1 cellular context compared by ENCODE assay signal in genomic region chr6:53333439-53334408, GRCh38.
TF ChIP-seq lines count a peak whose summit lies in the region.

No MANE protein-coding gene starts in this region.

TF ChIP-seq in HepG2, 621 proteins besides CTCF, POLR2A, EP300 and RAD21 (continued from another document and continues in another):
- no peak for TF ChIP-seq ZBTB10 (CRISPR knock-in tag; IDR thresholded peaks at IDR 0.05; ENCODE audit: borderline replicate concordance)
- TF ChIP-seq RFXANK (CRISPR knock-in tag; IDR thresholded peaks at IDR 0.05) = no peak
- TF ChIP-seq, protein P1, sequence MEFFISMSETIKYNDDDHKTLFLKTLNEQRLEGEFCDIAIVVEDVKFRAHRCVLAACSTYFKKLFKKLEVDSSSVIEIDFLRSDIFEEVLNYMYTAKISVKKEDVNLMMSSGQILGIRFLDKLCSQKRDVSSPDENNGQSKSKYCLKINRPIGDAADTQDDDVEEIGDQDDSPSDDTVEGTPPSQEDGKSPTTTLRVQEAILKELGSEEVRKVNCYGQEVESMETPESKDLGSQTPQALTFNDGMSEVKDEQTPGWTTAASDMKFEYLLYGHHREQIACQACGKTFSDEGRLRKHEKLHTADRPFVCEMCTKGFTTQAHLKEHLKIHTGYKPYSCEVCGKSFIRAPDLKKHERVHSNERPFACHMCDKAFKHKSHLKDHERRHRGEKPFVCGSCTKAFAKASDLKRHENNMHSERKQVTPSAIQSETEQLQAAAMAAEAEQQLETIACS (CRISPR knock-in tag; IDR thresholded peaks at IDR 0.05) = no peak
- no peak for TF ChIP-seq ZKSCAN1 (IDR thresholded peaks at IDR 0.05; ENCODE audit: low read length)
- TF ChIP-seq ATF1 (CRISPR knock-in tag; IDR thresholded peaks at IDR 0.05) = no peak
- TF ChIP-seq KMT2B (CRISPR knock-in tag; IDR thresholded peaks at IDR 0.05) = no peak
- TF ChIP-seq PPARG (CRISPR knock-in tag; conservative IDR thresholded peaks at IDR 0.05) = 0 out of 2 replicates have a peak, but pooled peaks have one; percentile 23
- no peak for TF ChIP-seq ZNF549 (CRISPR knock-in tag; IDR thresholded peaks at IDR 0.05)
- TF ChIP-seq YEATS4 (CRISPR knock-in tag; IDR thresholded peaks at IDR 0.05; ENCODE audit: borderline replicate concordance) = no peak
- TF ChIP-seq ZNF333 (CRISPR knock-in tag; IDR thresholded peaks at IDR 0.05; ENCODE audit: borderline replicate concordance) = no peak
- TF ChIP-seq ZNF34 (CRISPR knock-in tag; IDR thresholded peaks at IDR 0.05; ENCODE audit: borderline replicate concordance) = no peak
- TF ChIP-seq SP1 (IDR thresholded peaks at IDR 0.05) = no peak
- no peak for TF ChIP-seq SP1 (CRISPR knock-in tag; IDR thresholded peaks at IDR 0.05)
- no peak for TF ChIP-seq HIVEP1 (CRISPR knock-in tag; IDR thresholded peaks at IDR 0.05)
- TF ChIP-seq MXD3 (CRISPR knock-in tag; IDR thresholded peaks at IDR 0.05) = no peak
- TF ChIP-seq SP4 (CRISPR knock-in tag; IDR thresholded peaks at IDR 0.05) = no peak
- TF ChIP-seq, protein P2, sequence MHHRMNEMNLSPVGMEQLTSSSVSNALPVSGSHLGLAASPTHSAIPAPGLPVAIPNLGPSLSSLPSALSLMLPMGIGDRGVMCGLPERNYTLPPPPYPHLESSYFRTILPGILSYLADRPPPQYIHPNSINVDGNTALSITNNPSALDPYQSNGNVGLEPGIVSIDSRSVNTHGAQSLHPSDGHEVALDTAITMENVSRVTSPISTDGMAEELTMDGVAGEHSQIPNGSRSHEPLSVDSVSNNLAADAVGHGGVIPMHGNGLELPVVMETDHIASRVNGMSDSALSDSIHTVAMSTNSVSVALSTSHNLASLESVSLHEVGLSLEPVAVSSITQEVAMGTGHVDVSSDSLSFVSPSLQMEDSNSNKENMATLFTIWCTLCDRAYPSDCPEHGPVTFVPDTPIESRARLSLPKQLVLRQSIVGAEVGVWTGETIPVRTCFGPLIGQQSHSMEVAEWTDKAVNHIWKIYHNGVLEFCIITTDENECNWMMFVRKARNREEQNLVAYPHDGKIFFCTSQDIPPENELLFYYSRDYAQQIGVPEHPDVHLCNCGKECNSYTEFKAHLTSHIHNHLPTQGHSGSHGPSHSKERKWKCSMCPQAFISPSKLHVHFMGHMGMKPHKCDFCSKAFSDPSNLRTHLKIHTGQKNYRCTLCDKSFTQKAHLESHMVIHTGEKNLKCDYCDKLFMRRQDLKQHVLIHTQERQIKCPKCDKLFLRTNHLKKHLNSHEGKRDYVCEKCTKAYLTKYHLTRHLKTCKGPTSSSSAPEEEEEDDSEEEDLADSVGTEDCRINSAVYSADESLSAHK (CRISPR knock-in tag; IDR thresholded peaks at IDR 0.05; ENCODE audit: borderline replicate concordance) = no peak
- no peak for TF ChIP-seq ZHX1 (CRISPR knock-in tag; IDR thresholded peaks at IDR 0.05; ENCODE audit: low read depth)
- TF ChIP-seq DR1 (CRISPR knock-in tag; IDR thresholded peaks at IDR 0.05) = no peak
- TF ChIP-seq FOSL1 (CRISPR knock-in tag; IDR thresholded peaks at IDR 0.05; ENCODE audit: borderline replicate concordance) = no peak
- TF ChIP-seq ZZZ3 (CRISPR knock-in tag; IDR thresholded peaks at IDR 0.05; ENCODE audit: borderline replicate concordance) = no peak
- TF ChIP-seq HNF4A (CRISPR knock-in tag; IDR thresholded peaks at IDR 0.05) = peak; percentile 50
- no peak for TF ChIP-seq ZNF782 (CRISPR knock-in tag; IDR thresholded peaks at IDR 0.05; ENCODE audit: borderline replicate concordance)
- TF ChIP-seq HMG20B (CRISPR knock-in tag; conservative IDR thresholded peaks at IDR 0.05) = no peak
- TF ChIP-seq EZH2 (conservative IDR thresholded peaks at IDR 0.05; ENCODE audit: low read depth, low read length) = no peak
- no peak for TF ChIP-seq ZFX (CRISPR knock-in tag; IDR thresholded peaks at IDR 0.05; ENCODE audit: low read depth)
- peak; percentile 15; the same call in 1 of the 2 replicates for TF ChIP-seq SIX1 (CRISPR knock-in tag; IDR thresholded peaks at IDR 0.05; ENCODE audit: borderline replicate concordance)
- TF ChIP-seq ZNF766 (CRISPR knock-in tag; IDR thresholded peaks at IDR 0.05; ENCODE audit: borderline replicate concordance) = no peak
- no peak for TF ChIP-seq ZNF431 (CRISPR knock-in tag; IDR thresholded peaks at IDR 0.05; ENCODE audit: borderline replicate concordance, low read depth)
- no peak for TF ChIP-seq ZNF556 (CRISPR knock-in tag; IDR thresholded peaks at IDR 0.05; ENCODE audit: borderline replicate concordance)
- peak; percentile 36 for TF ChIP-seq SAP130 (CRISPR knock-in tag; IDR thresholded peaks at IDR 0.05; ENCODE audit: low read depth)
- no peak for TF ChIP-seq ZNF367 (CRISPR knock-in tag; IDR thresholded peaks at IDR 0.05; ENCODE audit: borderline replicate concordance)
- no peak for TF ChIP-seq RARA (CRISPR knock-in tag; IDR thresholded peaks at IDR 0.05)
- TF ChIP-seq RBM39 (IDR thresholded peaks at IDR 0.05; ENCODE audit: low read depth, low read length, poor library complexity, severe bottlenecking) = no peak
- TF ChIP-seq CERS6 (CRISPR knock-in tag; IDR thresholded peaks at IDR 0.05) = no peak
- TF ChIP-seq PLSCR1 (CRISPR knock-in tag; IDR thresholded peaks at IDR 0.05; ENCODE audit: borderline replicate concordance) = no peak
- no peak for TF ChIP-seq DNMT3B (CRISPR knock-in tag; conservative IDR thresholded peaks at IDR 0.05)
- no peak for TF ChIP-seq ZSCAN22 (CRISPR knock-in tag; IDR thresholded peaks at IDR 0.05)
- TF ChIP-seq ZNF616 (CRISPR knock-in tag; IDR thresholded peaks at IDR 0.05; ENCODE audit: low read depth) = no peak
- no peak for TF ChIP-seq SNAI1 (CRISPR knock-in tag; IDR thresholded peaks at IDR 0.05; ENCODE audit: borderline replicate concordance)
- TF ChIP-seq ZSCAN30 (CRISPR knock-in tag; IDR thresholded peaks at IDR 0.05) = no peak
- no peak for TF ChIP-seq FOXP4 (CRISPR knock-in tag; IDR thresholded peaks at IDR 0.05)
- TF ChIP-seq FOXA1 (IDR thresholded peaks at IDR 0.05) = peak; percentile 54; the same call in 1 of the 2 replicates
- peak; percentile 90 for TF ChIP-seq FOXA1 (CRISPR knock-in tag; IDR thresholded peaks at IDR 0.05)
- TF ChIP-seq SOX13 (IDR thresholded peaks at IDR 0.05) = no peak
- peak in 1 of 2 experiments; percentile 46; a peak in 1 of 4 replicates for TF ChIP-seq SOX13 (CRISPR knock-in tag; conservative IDR thresholded peaks at IDR 0.05 in 1 of 2, IDR thresholded peaks at IDR 0.05 in 1 of 2)
- 0 out of 2 replicates have a peak, but pooled peaks have one; percentile 10 for TF ChIP-seq ARID3A (IDR thresholded peaks at IDR 0.05; ENCODE audit: low read depth, low read length)
- TF ChIP-seq, protein P3, sequence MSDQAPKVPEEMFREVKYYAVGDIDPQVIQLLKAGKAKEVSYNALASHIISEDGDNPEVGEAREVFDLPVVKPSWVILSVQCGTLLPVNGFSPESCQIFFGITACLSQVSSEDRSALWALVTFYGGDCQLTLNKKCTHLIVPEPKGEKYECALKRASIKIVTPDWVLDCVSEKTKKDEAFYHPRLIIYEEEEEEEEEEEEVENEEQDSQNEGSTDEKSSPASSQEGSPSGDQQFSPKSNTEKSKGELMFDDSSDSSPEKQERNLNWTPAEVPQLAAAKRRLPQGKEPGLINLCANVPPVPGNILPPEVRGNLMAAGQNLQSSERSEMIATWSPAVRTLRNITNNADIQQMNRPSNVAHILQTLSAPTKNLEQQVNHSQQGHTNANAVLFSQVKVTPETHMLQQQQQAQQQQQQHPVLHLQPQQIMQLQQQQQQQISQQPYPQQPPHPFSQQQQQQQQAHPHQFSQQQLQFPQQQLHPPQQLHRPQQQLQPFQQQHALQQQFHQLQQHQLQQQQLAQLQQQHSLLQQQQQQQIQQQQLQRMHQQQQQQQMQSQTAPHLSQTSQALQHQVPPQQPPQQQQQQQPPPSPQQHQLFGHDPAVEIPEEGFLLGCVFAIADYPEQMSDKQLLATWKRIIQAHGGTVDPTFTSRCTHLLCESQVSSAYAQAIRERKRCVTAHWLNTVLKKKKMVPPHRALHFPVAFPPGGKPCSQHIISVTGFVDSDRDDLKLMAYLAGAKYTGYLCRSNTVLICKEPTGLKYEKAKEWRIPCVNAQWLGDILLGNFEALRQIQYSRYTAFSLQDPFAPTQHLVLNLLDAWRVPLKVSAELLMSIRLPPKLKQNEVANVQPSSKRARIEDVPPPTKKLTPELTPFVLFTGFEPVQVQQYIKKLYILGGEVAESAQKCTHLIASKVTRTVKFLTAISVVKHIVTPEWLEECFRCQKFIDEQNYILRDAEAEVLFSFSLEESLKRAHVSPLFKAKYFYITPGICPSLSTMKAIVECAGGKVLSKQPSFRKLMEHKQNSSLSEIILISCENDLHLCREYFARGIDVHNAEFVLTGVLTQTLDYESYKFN (CRISPR knock-in tag; conservative IDR thresholded peaks at IDR 0.05) = 0 out of 2 replicates have a peak, but pooled peaks have one; percentile 21
- no peak for TF ChIP-seq MIXL1 (CRISPR knock-in tag; IDR thresholded peaks at IDR 0.05)
